In the genomic region with DNA sequence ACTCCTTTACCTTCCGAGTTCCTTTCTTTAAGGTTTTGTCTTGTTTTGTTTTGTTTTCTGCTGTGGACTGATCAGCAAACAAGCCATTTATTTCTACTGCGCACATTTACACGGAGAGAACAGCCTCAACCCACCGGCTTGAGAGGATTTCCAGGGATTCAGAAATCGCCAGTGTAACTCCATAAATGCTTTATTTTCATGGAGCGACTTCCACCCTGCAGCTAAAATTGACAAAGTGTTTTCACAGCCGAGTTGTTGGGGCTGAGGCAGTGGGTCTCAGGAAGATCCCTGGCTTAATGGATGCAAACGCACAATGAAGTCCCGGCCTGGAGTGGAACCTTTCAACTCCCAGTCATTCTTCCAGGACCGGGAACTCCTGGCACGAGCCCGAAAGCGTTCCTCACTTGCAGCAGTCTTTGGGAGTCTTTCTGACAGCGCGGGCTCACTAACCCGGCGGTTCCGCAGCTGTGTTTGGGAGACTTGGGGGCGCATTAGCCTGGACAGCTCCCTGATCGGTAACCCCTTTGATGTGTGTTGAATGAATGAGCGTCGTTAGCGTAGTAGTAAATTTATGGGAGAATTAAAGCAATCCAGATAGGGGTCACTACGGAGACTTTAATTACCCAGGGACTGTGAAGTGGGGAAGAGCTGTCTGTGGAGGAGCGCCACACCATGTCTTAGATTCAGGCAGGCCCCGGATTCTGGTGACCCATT, we compare ENCODE assay signal across 8 cellular contexts. TPM values are rescaled to one million over a fixed set of nuclear protein-coding genes. Genes with fewer than 3 reads are reported as not detected.
A peak's percentile ranks its signal among the peaks of the same experiment; 100 is the strongest.
DNase-seq lines count a peak whose midpoint lies in the region; ATAC-seq and TF ChIP-seq lines count a peak whose summit lies in the region.

No MANE protein-coding gene starts in this region.

- no peak overlapping the region for H3K27ac ChIP-seq in rectal smooth muscle tissue (ENCODE audit: low read depth, low read length)

- POLR2A ChIA-PET in WTC11 (lab: Charles Lee) = no interaction called here

- H3K4me1 ChIP-seq in rectal smooth muscle tissue (ENCODE audit: control insufficient read depth, insufficient read depth, low read length) = peaks cover 2% of the 10 kb centered on the region

- peaks cover 6% of the 10 kb centered on the region for H3K9me3 Mint-ChIP-seq in WTC11

- H3K4me3 Mint-ChIP-seq in WTC11 = peak overlapping the region; percentile 88

- H3K9ac ChIP-seq in rectal smooth muscle tissue (ENCODE audit: low read length) = no peak overlapping the region

- peaks cover 15% of the 10 kb centered on the region for H3K27me3 ChIP-seq in rectal smooth muscle tissue (ENCODE audit: control insufficient read depth, insufficient read depth, low read length)

- intact Hi-C loops in left ventricle myocardium superior (cut with micrococcal nuclease) = no loop called here

- peaks cover 26% of the 10 kb centered on the region for H3K4me1 Mint-ChIP-seq in WTC11

- CTCF ChIA-PET in WTC11 (lab: Charles Lee) = interaction anchor here (1.0 to 2.0 kb wide), 4 partner anchors 84 to 392 kb away, joined by 3 to 7 read pairs (median 3); no protein-coding TSS in a partner anchor

- ATAC-seq in GM21786 (IDR thresholded peaks at IDR 0.05; ENCODE audit: unreplicated experiment) = peak; percentile 15
- peak; percentile 50 for ATAC-seq in WTC11
- peak; percentile 15 for ATAC-seq in left ventricle myocardium superior
- no peak for ATAC-seq in GM19452 (IDR thresholded peaks at IDR 0.05; ENCODE audit: unreplicated experiment)

- no peaks in the 10 kb centered on the region for H3K36me3 ChIP-seq in rectal smooth muscle tissue (ENCODE audit: control insufficient read depth, insufficient read depth, low read length)

- H3K4me3 ChIP-seq in rectal smooth muscle tissue (ENCODE audit: low read length) = peak overlapping the region; percentile 49

- peak overlapping the region; percentile 61; the same call in 1 of the 2 replicates for H3K27ac Mint-ChIP-seq in WTC11

- DNase-seq in Ammon's horn (ENCODE audit: low spot score) (peak; percentile 45), WTC11 (ENCODE audit: low spot score) (peak; percentile 67), left ventricle myocardium superior (peak; percentile 34), H4 (ENCODE audit: low spot score) (no peak)
- no peak for DNase-seq in stimulated activated CD4-positive, alpha-beta T cell treated with anti-CD3 and anti-CD28 coated beads, Interleukin-1b, Interleukin-23, amount 100 ng/mL, for 48 hours

- no peaks in the 10 kb centered on the region for H3K36me3 Mint-ChIP-seq in WTC11

- TF ChIP-seq CTCF in WTC11 (IDR thresholded peaks at IDR 0.05) = no peak

- H3K27me3 Mint-ChIP-seq in WTC11 (ENCODE audit: low read depth) = peaks cover 76% of the 10 kb centered on the region

TF ChIP-seq in WTC11, 78 proteins besides CTCF, POLR2A, EP300 and RAD21 (continues in another document):
- TF ChIP-seq, protein P1, sequence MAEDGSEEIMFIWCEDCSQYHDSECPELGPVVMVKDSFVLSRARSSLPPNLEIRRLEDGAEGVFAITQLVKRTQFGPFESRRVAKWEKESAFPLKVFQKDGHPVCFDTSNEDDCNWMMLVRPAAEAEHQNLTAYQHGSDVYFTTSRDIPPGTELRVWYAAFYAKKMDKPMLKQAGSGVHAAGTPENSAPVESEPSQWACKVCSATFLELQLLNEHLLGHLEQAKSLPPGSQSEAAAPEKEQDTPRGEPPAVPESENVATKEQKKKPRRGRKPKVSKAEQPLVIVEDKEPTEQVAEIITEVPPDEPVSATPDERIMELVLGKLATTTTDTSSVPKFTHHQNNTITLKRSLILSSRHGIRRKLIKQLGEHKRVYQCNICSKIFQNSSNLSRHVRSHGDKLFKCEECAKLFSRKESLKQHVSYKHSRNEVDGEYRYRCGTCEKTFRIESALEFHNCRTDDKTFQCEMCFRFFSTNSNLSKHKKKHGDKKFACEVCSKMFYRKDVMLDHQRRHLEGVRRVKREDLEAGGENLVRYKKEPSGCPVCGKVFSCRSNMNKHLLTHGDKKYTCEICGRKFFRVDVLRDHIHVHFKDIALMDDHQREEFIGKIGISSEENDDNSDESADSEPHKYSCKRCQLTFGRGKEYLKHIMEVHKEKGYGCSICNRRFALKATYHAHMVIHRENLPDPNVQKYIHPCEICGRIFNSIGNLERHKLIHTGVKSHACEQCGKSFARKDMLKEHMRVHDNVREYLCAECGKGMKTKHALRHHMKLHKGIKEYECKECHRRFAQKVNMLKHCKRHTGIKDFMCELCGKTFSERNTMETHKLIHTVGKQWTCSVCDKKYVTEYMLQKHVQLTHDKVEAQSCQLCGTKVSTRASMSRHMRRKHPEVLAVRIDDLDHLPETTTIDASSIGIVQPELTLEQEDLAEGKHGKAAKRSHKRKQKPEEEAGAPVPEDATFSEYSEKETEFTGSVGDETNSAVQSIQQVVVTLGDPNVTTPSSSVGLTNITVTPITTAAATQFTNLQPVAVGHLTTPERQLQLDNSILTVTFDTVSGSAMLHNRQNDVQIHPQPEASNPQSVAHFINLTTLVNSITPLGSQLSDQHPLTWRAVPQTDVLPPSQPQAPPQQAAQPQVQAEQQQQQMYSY (CRISPR knock-in tag; IDR thresholded peaks at IDR 0.05) = peak; percentile 83
- TF ChIP-seq, protein P2, sequence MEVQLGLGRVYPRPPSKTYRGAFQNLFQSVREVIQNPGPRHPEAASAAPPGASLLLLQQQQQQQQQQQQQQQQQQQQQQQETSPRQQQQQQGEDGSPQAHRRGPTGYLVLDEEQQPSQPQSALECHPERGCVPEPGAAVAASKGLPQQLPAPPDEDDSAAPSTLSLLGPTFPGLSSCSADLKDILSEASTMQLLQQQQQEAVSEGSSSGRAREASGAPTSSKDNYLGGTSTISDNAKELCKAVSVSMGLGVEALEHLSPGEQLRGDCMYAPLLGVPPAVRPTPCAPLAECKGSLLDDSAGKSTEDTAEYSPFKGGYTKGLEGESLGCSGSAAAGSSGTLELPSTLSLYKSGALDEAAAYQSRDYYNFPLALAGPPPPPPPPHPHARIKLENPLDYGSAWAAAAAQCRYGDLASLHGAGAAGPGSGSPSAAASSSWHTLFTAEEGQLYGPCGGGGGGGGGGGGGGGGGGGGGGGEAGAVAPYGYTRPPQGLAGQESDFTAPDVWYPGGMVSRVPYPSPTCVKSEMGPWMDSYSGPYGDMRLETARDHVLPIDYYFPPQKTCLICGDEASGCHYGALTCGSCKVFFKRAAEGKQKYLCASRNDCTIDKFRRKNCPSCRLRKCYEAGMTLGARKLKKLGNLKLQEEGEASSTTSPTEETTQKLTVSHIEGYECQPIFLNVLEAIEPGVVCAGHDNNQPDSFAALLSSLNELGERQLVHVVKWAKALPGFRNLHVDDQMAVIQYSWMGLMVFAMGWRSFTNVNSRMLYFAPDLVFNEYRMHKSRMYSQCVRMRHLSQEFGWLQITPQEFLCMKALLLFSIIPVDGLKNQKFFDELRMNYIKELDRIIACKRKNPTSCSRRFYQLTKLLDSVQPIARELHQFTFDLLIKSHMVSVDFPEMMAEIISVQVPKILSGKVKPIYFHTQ (CRISPR knock-in tag; IDR thresholded peaks at IDR 0.05) = no peak
- TF ChIP-seq TP53 (CRISPR knock-in tag; IDR thresholded peaks at IDR 0.05) (no peak), ATF1 (CRISPR knock-in tag; IDR thresholded peaks at IDR 0.05) (no peak), FOXJ3 (CRISPR knock-in tag; IDR thresholded peaks at IDR 0.05; ENCODE audit: borderline replicate concordance) (no peak), RORB (CRISPR knock-in tag; IDR thresholded peaks at IDR 0.05) (no peak)
- TF ChIP-seq, protein P3, sequence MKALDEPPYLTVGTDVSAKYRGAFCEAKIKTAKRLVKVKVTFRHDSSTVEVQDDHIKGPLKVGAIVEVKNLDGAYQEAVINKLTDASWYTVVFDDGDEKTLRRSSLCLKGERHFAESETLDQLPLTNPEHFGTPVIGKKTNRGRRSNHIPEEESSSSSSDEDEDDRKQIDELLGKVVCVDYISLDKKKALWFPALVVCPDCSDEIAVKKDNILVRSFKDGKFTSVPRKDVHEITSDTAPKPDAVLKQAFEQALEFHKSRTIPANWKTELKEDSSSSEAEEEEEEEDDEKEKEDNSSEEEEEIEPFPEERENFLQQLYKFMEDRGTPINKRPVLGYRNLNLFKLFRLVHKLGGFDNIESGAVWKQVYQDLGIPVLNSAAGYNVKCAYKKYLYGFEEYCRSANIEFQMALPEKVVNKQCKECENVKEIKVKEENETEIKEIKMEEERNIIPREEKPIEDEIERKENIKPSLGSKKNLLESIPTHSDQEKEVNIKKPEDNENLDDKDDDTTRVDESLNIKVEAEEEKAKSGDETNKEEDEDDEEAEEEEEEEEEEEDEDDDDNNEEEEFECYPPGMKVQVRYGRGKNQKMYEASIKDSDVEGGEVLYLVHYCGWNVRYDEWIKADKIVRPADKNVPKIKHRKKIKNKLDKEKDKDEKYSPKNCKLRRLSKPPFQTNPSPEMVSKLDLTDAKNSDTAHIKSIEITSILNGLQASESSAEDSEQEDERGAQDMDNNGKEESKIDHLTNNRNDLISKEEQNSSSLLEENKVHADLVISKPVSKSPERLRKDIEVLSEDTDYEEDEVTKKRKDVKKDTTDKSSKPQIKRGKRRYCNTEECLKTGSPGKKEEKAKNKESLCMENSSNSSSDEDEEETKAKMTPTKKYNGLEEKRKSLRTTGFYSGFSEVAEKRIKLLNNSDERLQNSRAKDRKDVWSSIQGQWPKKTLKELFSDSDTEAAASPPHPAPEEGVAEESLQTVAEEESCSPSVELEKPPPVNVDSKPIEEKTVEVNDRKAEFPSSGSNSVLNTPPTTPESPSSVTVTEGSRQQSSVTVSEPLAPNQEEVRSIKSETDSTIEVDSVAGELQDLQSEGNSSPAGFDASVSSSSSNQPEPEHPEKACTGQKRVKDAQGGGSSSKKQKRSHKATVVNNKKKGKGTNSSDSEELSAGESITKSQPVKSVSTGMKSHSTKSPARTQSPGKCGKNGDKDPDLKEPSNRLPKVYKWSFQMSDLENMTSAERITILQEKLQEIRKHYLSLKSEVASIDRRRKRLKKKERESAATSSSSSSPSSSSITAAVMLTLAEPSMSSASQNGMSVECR (CRISPR knock-in tag; IDR thresholded peaks at IDR 0.05; ENCODE audit: borderline replicate concordance) = peak; percentile 42; the same call in 1 of the 2 replicates
- TF ChIP-seq, protein P4, sequence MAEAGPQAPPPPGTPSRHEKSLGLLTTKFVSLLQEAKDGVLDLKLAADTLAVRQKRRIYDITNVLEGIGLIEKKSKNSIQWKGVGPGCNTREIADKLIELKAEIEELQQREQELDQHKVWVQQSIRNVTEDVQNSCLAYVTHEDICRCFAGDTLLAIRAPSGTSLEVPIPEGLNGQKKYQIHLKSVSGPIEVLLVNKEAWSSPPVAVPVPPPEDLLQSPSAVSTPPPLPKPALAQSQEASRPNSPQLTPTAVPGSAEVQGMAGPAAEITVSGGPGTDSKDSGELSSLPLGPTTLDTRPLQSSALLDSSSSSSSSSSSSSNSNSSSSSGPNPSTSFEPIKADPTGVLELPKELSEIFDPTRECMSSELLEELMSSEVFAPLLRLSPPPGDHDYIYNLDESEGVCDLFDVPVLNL (CRISPR knock-in tag; IDR thresholded peaks at IDR 0.05; ENCODE audit: borderline replicate concordance, low read depth) = no peak

RNA-seq across cellular contexts. Expression of gene MYRIP, which starts 0.8 kb away (rescaled TPM):
- total RNA-seq in WTC11 (2021) (1.6 to 2.1 TPM (median 2.1 TPM) in 3 replicates), left ventricle myocardium superior (0.84 TPM)
- not detected in 2 replicates for total RNA-seq in H4 (2014; rRNA removed; shearing (Covaris generic))

Comparison
In these comparisons a context has a peak if more than half of its experiments do, and no peak if none do; other contexts are left out.
1. DNase-seq: peak in Ammon's horn (single experiment), WTC11 (single experiment) and left ventricle myocardium superior (single experiment); none in stimulated activated CD4-positive, alpha-beta T cell treated with anti-CD3 and anti-CD28 coated beads, Interleukin-1b, Interleukin-23, amount 100 ng/mL, for 48 hours (single experiment) and H4 (single experiment).